1 cellular context compared by ENCODE assay signal in genomic region chr1:229092377-229093257, GRCh38.
TF ChIP-seq lines count a peak whose summit lies in the region.

No MANE protein-coding gene starts in this region.

TF ChIP-seq in WTC11, 78 proteins besides CTCF, POLR2A, EP300 and RAD21 (continued from another document):
- TF ChIP-seq ARID4B (CRISPR knock-in tag; IDR thresholded peaks at IDR 0.05; ENCODE audit: borderline replicate concordance) (no peak), ATF1 (CRISPR knock-in tag; IDR thresholded peaks at IDR 0.05) (no peak)
